Comparison of ENCODE assay signal across 16 cellular contexts in the genomic region with DNA sequence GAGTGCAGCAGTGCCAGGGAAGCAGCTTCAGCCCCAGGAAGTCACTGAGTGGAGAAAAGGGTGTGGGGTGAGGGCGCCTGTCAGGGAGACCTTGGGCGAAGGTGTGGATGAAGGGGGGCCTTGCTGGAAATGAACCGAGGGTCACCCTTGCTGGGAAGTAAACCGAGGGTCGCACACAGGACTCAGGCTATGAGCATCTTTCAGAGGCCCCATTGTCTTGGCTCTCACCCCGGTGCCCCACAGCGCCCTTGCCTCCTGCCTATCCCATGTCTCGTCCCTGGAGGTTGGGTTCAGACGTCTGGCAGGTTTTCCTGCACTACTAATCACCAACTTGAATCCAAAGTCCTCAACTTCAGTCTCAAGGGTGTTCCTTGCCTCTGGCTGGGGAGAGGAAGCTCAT.
"Had no signal": no experiment of that assay in that cellular context is flagged by ENCODE, and none has a peak within 500 bp of the region (broad histone marks: within the 10 kb centered on the region; RNA-seq: fewer than 3 reads in every experiment).

No MANE protein-coding gene starts in this region.

- H3K9me3 ChIP-seq: ascending aorta, esophagus muscularis mucosa, psoas muscle, spleen had no signal

- H3K4me1 Mint-ChIP-seq: activated naive CD8-positive, alpha-beta T cell treated with anti-CD3 and anti-CD28 coated beads for 36 hours had no signal

- H3K4me3 ChIP-seq: ascending aorta, cardiac muscle cell, esophagus muscularis mucosa, psoas muscle, spleen had no signal

- H3K36me3 ChIP-seq: ascending aorta, cardiac muscle cell, esophagus muscularis mucosa, spleen had no signal

- DNase-seq: activated CD4-positive, alpha-beta T cell treated with anti-CD3 and anti-CD28 coated beads, Interleukin-2, amount 50 U/mL, for 1 hour; activated effector memory CD4-positive, alpha-beta T cell treated with Interleukin-2 at 50 U/mL for 16 hours; activated naive CD8-positive, alpha-beta T cell treated with anti-CD3 and anti-CD28 coated beads for 36 hours; activated T-cell treated with anti-CD3 and anti-CD28 coated beads, Interleukin-2, amount 50 U/mL, for 1 hour; dermis blood vessel endothelial cell; naive thymus-derived CD4-positive, alpha-beta T cell; occipital lobe; psoas muscle; spleen; stimulated activated CD4-positive, alpha-beta T cell treated with anti-CD3 and anti-CD28 coated beads, Interleukin-1b, Interleukin-23, amount 100 ng/mL, for 48 hours; stimulated activated naive CD4-positive, alpha-beta T cell had no signal

- ATAC-seq: naive thymus-derived CD4-positive, alpha-beta T cell; psoas muscle; sciatic nerve had no signal

- H3K27me3 ChIP-seq: ascending aorta had no signal

- H3K36me3 Mint-ChIP-seq: activated naive CD8-positive, alpha-beta T cell treated with anti-CD3 and anti-CD28 coated beads for 36 hours; naive thymus-derived CD4-positive, alpha-beta T cell; type B pancreatic cell had no signal

- H3K27ac ChIP-seq: ascending aorta, cardiac muscle cell, esophagus muscularis mucosa, psoas muscle, spleen had no signal

- H3K4me3 Mint-ChIP-seq: activated naive CD8-positive, alpha-beta T cell treated with anti-CD3 and anti-CD28 coated beads for 36 hours; naive thymus-derived CD4-positive, alpha-beta T cell; type B pancreatic cell had no signal

- H3K4me1 ChIP-seq: esophagus muscularis mucosa, psoas muscle had no signal

- H3K9me3 Mint-ChIP-seq: activated naive CD8-positive, alpha-beta T cell treated with anti-CD3 and anti-CD28 coated beads for 36 hours; type B pancreatic cell had no signal

- H3K27ac Mint-ChIP-seq: activated naive CD8-positive, alpha-beta T cell treated with anti-CD3 and anti-CD28 coated beads for 36 hours; type B pancreatic cell had no signal
